11 cellular contexts compared by ENCODE assay signal in the genomic region with DNA sequence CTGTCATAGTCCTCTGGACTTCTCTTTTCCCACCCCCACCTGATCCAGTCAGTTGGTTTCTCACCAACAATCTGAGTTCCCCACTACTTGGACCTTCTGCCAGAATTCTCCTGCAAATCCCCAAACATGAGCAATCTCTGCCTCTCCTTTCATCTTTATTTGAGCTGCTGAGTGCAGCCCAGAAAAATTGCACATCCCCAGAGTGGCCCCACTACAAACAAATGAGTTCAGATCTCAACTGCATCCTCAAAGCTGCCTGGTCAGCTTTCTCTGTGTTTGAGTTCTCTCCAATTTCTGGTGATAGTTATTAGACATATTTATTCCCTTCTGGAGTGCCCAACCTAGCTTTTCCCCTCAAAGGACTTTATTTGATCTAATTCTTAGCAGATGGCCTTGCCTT.
"Had no signal": no experiment of that assay in that cellular context is flagged by ENCODE, and none has a peak within 500 bp of the region (broad histone marks: within the 10 kb centered on the region; RNA-seq: fewer than 3 reads in every experiment).

No MANE protein-coding gene starts in this region.

- H3K27ac Mint-ChIP-seq: GM23338, H9, HFFc6 had no signal

- DNase-seq: GM23248, GOT3, H7, H9, HCEC 1CT, HFFc6 had no signal

- FAIRE-seq: H1, H54 had no signal

- H3K36me3 ChIP-seq: HAP-1 had no signal

- H3K4me3 ChIP-seq: GM23248, GM23338, HAP-1 had no signal

- ATAC-seq: GM23338, HCT116 had no signal

- H3K9ac ChIP-seq: GM23248 had no signal

- H2AFZ ChIP-seq: GM23248, GM23338 had no signal

- H3K27ac ChIP-seq: GM23248 had no signal

- H3K4me3 Mint-ChIP-seq: GM23338, H9, HFFc6 had no signal

- H3K4me2 ChIP-seq: GM23338 had no signal
